19 cellular contexts compared by ENCODE assay signal in the genomic region with DNA sequence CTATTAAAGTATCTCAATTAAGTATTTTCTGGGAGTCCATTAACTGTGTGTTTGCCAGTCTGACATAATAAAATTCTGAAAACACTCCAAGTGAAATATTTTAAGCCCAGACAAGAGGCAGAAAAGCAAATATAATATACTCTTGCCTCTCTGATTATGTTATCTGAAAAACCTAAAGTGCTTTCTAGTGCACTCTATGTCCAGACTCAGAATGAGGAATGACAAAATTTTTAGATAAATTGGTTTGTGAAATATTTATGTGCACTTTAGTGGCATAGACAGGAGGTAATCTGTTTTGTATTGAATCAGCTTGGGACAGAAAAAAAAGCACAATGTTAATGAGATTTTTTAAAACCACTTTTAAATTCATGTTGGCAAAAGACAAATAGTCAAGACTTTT.
DNase-seq lines count a peak whose midpoint lies in the region; ATAC-seq and TF ChIP-seq lines count a peak whose summit lies in the region.
"Had no signal": no experiment of that assay in that cellular context is flagged by ENCODE, and none has a peak within 500 bp of the region (broad histone marks: within the 10 kb centered on the region; RNA-seq: fewer than 3 reads in every experiment).

No MANE protein-coding gene starts in this region.

- POLR2A ChIA-PET in activated CD4-positive, alpha-beta T cell treated with anti-CD3 and anti-CD28 coated beads, Interleukin-2, amount 10 ng/mL, durations not matched to agents 7 days and 5 days (lab: Charles Lee) = no interaction called here

- no peak for TF ChIP-seq POLR2A in erythroblast (IDR thresholded peaks at IDR 0.05; ENCODE audit: low read length)

- H3K27ac Mint-ChIP-seq in activated CD4-positive, alpha-beta T cell treated with anti-CD3 and anti-CD28 coated beads, Interleukin-2, amount 10 ng/mL, durations not matched to agents 7 days and 5 days = no peak overlapping the region
- H3K27ac Mint-ChIP-seq: CD4-positive, CD25-positive, alpha-beta regulatory T cell; CD8-positive, alpha-beta memory T cell; HFFc6; IgD-negative memory B cell had no signal

- no peaks in the 10 kb centered on the region for H3K36me3 ChIP-seq in left lung
- H3K36me3 ChIP-seq: BE2C had no signal

- no peak overlapping the region for H3K4me3 ChIP-seq in left lung

- ATAC-seq in left lung (peak; percentile 87), HG03378 (IDR thresholded peaks at IDR 0.05; ENCODE audit: unreplicated experiment) (no peak)
- ATAC-seq: HCT116, HepG2 had no signal

- H3K4me1 Mint-ChIP-seq in activated CD4-positive, alpha-beta T cell treated with anti-CD3 and anti-CD28 coated beads, Interleukin-2, amount 10 ng/mL, durations not matched to agents 7 days and 5 days = no peaks in the 10 kb centered on the region
- H3K4me1 Mint-ChIP-seq: CD8-positive, alpha-beta memory T cell; IgD-negative memory B cell had no signal

- no peak for TF ChIP-seq CTCF in left lung (IDR thresholded peaks at IDR 0.05)

- no peaks in the 10 kb centered on the region for H3K27me3 Mint-ChIP-seq in activated CD4-positive, alpha-beta T cell treated with anti-CD3 and anti-CD28 coated beads, Interleukin-2, amount 10 ng/mL, durations not matched to agents 7 days and 5 days
- H3K27me3 Mint-ChIP-seq: CD4-positive, CD25-positive, alpha-beta regulatory T cell; CD8-positive, alpha-beta memory T cell had no signal

- peak; percentile 44 for DNase-seq in NCI-H1436 (lab: John Stamatoyannopoulos, UW)
- peak; percentile 65 for DNase-seq in NCI-H187 treated with DMSO at 0.1 percent for 48 hours (lab: John Stamatoyannopoulos, UW)
- peak; percentile 75 for DNase-seq in NCI-H774 (lab: John Stamatoyannopoulos, UW)
- DNase-seq in left lung = no peak
- DNase-seq in activated CD4-positive, alpha-beta T cell treated with anti-CD3 and anti-CD28 coated beads, Interleukin-2, amount 10 ng/mL, durations not matched to agents 7 days and 5 days = no peak
- no peak for DNase-seq in erythroblast (lab: John Stamatoyannopoulos, UW)
- DNase-seq: ACHN; BE2C; C1 segment of cervical spinal cord; CD4-positive, CD25-positive, alpha-beta regulatory T cell; CD8-positive, alpha-beta memory T cell; COR-L47; GOT3; H7; HFFc6 had no signal

- no peak overlapping the region for H3K4me3 Mint-ChIP-seq in activated CD4-positive, alpha-beta T cell treated with anti-CD3 and anti-CD28 coated beads, Interleukin-2, amount 10 ng/mL, durations not matched to agents 7 days and 5 days
- H3K4me3 Mint-ChIP-seq: CD4-positive, CD25-positive, alpha-beta regulatory T cell; CD8-positive, alpha-beta memory T cell; HFFc6; IgD-negative memory B cell had no signal

- no peak overlapping the region for H3K27ac ChIP-seq in left lung

- H3K27me3 ChIP-seq in left lung = no peaks in the 10 kb centered on the region
- H3K27me3 ChIP-seq: BE2C had no signal

- CTCF ChIA-PET in activated CD4-positive, alpha-beta T cell treated with anti-CD3 and anti-CD28 coated beads, Interleukin-2, amount 10 ng/mL, durations not matched to agents 7 days and 5 days (lab: Charles Lee) = no interaction called here

- H3K9me3 Mint-ChIP-seq in activated CD4-positive, alpha-beta T cell treated with anti-CD3 and anti-CD28 coated beads, Interleukin-2, amount 10 ng/mL, durations not matched to agents 7 days and 5 days = no peaks in the 10 kb centered on the region
- H3K9me3 Mint-ChIP-seq: CD8-positive, alpha-beta memory T cell had no signal

- no peaks in the 10 kb centered on the region for H3K36me3 Mint-ChIP-seq in activated CD4-positive, alpha-beta T cell treated with anti-CD3 and anti-CD28 coated beads, Interleukin-2, amount 10 ng/mL, durations not matched to agents 7 days and 5 days (ENCODE audit: low read depth)
- H3K36me3 Mint-ChIP-seq: CD4-positive, CD25-positive, alpha-beta regulatory T cell; IgD-negative memory B cell had no signal

- H3K9me3 ChIP-seq in left lung = no peaks in the 10 kb centered on the region
- H3K9me3 ChIP-seq: BE2C had no signal

- intact Hi-C loops in left lung (cut with DNase I) = no loop called here

- no peaks in the 10 kb centered on the region for H3K4me1 ChIP-seq in left lung
- H3K4me1 ChIP-seq: BE2C had no signal

Comparison
In these comparisons a context has a peak if more than half of its experiments do, and no peak if none do; other contexts are left out.
1. DNase-seq: peak in NCI-H1436 (single experiment), NCI-H187 treated with DMSO at 0.1 percent for 48 hours (single experiment) and NCI-H774 (single experiment); none in left lung (0 of 2), activated CD4-positive, alpha-beta T cell treated with anti-CD3 and anti-CD28 coated beads, Interleukin-2, amount 10 ng/mL, durations not matched to agents 7 days and 5 days (single experiment) and erythroblast (0 of 2).